ENCODE assay signal across 9 cellular contexts in the genomic region with DNA sequence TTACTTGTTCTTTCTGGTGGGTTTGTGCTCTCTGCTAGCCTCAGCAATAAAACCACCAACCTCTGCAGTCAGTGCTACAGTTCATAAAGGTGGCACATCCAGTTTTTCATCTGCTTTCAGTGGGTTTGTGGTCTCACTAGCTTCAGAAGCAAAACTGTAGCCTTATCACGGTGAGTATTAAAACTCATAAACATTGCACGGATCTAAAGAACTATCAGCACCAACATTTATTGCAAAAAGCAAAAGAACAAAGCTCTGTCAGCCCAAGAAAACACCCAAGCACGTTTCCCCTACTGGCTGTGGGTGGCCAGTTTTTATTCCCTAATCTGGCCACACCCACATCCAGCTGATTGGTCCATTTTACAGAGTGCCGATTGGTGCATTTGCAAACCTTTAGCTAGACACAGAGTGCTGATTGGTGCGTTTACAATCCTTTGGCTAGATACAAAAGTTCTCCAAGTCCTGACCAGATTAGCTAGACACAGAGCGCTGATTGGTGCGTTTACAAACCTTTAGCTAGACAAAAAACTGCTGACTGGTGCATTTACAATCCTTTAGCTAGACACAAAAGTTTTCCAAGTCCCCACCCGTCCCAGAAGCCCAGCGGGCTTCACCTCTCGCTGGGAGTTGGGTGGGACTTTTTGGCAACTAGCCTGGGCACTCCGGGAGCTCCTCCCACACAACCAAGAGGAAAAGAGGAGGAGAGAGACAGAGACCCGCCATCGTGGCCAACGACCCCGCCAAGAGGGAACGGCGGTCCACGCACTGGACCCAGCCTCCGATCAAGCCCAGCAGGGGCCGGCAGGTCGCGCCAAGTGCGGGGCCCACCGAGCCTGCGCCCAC. TPM values are rescaled to one million over a fixed set of nuclear protein-coding genes. Genes with fewer than 3 reads are reported as not detected.
A peak's percentile ranks its signal among the peaks of the same experiment; 100 is the strongest.
DNase-seq lines count a peak whose midpoint lies in the region; ATAC-seq, FAIRE-seq and TF ChIP-seq lines count a peak whose summit lies in the region.
"Had no signal": no experiment of that assay in that cellular context is flagged by ENCODE, and none has a peak within 500 bp of the region (broad histone marks: within the 10 kb centered on the region; RNA-seq: fewer than 3 reads in every experiment).

No MANE protein-coding gene starts in this region.

- no peak for FAIRE-seq in RCC 7860 (lab: Jason Lieb, UNC)

- peak; percentile 13 for DNase-seq in GM03348 (ENCODE audit: low spot score)
- peak; percentile 28 to 51 for DNase-seq in SJSA1 (ENCODE audit: low read depth in 1 of 2, low spot score in 2 of 2)
- DNase-seq in central memory CD8-positive, alpha-beta T cell (ENCODE audit: low spot score in 2 of 2) = peak in 1 of 2 donors; percentile 39
- peak in 9 of 10 donors; percentile 25 to 83 (median 66) for DNase-seq in naive thymus-derived CD8-positive, alpha-beta T cell
- no peak for DNase-seq in GOT3 (lab: John Stamatoyannopoulos, UW)
- DNase-seq in HEK293T (ENCODE audit: extremely low spot score) = no peak
- DNase-seq in RCC 7860 (ENCODE audit: low spot score) = no peak

- no peaks in the 10 kb centered on the region for H3K27me3 ChIP-seq in SJSA1 (replicated peaks)

- CTCF ChIA-PET in HEK293T (lab: Yijun Ruan, JAX) = no interaction called here

- POLR2A ChIA-PET in naive thymus-derived CD8-positive, alpha-beta T cell (lab: Charles Lee) = interaction anchor here (0.8 to 6.4 kb wide), 10 partner anchors 9 to 376 kb away, joined by 3 to 77 read pairs (median 4); a partner anchor contains a TSS
- POLR2A ChIA-PET in HEK293T (lab: Yijun Ruan, JAX) = no interaction called here

- no peaks in the 10 kb centered on the region for H3K9me3 Mint-ChIP-seq in central memory CD8-positive, alpha-beta T cell
- H3K9me3 Mint-ChIP-seq in naive thymus-derived CD8-positive, alpha-beta T cell = peaks cover 0 to 7% (median 0%) of the 10 kb centered on the region in 9 donors

- peak overlapping the region; percentile 69 for H3K27ac ChIP-seq in SJSA1

- no peaks in the 10 kb centered on the region; the same call in none of the 2 replicates for H3K9me3 ChIP-seq in SJSA1 (replicated peaks)

- ATAC-seq in central memory CD8-positive, alpha-beta T cell (replicated peaks; ENCODE audit: extremely low read depth, poor library complexity, severe bottlenecking) = peak; percentile 48
- ATAC-seq in naive thymus-derived CD8-positive, alpha-beta T cell = peak; percentile 5 to 49
- ATAC-seq in GM19467 (IDR thresholded peaks at IDR 0.05; ENCODE audit: unreplicated experiment) = no peak

- H3K4me3 ChIP-seq in SJSA1 = peak overlapping the region; percentile 54

- H3K4me1 Mint-ChIP-seq in central memory CD8-positive, alpha-beta T cell = peaks cover 41% of the 10 kb centered on the region
- peaks cover 20 to 53% (median 49%) of the 10 kb centered on the region in 4 donors for H3K4me1 Mint-ChIP-seq in naive thymus-derived CD8-positive, alpha-beta T cell

- no peaks in the 10 kb centered on the region for H3K27me3 Mint-ChIP-seq in central memory CD8-positive, alpha-beta T cell
- H3K27me3 Mint-ChIP-seq in naive thymus-derived CD8-positive, alpha-beta T cell = no peaks in the 10 kb centered on the region

- peaks cover 11% of the 10 kb centered on the region for H3K36me3 Mint-ChIP-seq in central memory CD8-positive, alpha-beta T cell (ENCODE audit: insufficient read depth)
- H3K36me3 Mint-ChIP-seq in naive thymus-derived CD8-positive, alpha-beta T cell = peaks cover 0 to 10% (median 6%) of the 10 kb centered on the region in 3 donors

- peaks cover 28% of the 10 kb centered on the region for H3K4me1 ChIP-seq in SJSA1 (replicated peaks)

- H3K4me3 Mint-ChIP-seq in central memory CD8-positive, alpha-beta T cell = peak overlapping the region; percentile 91
- H3K4me3 Mint-ChIP-seq in naive thymus-derived CD8-positive, alpha-beta T cell = peak overlapping the region; percentile 78 to 99 (median 90)

- H3K36me3 ChIP-seq in SJSA1 = peaks cover 8% of the 10 kb centered on the region

- H3K27ac Mint-ChIP-seq in central memory CD8-positive, alpha-beta T cell (ENCODE audit: low read depth) = peak overlapping the region; percentile 64
- H3K27ac Mint-ChIP-seq in naive thymus-derived CD8-positive, alpha-beta T cell = peak overlapping the region; percentile 81 to 97 (median 94)

TF ChIP-seq in HEK293T, 16 proteins besides CTCF, POLR2A, EP300 and RAD21:
- TF ChIP-seq FOXA1 (IDR thresholded peaks at IDR 0.05) (no peak), FOXM1 (IDR thresholded peaks at IDR 0.05; ENCODE audit: borderline replicate concordance) (no peak), LEF1 (IDR thresholded peaks at IDR 0.05; ENCODE audit: borderline replicate concordance) (no peak), SP1 (IDR thresholded peaks at IDR 0.05) (no peak), ELF4 (IDR thresholded peaks at IDR 0.05) (no peak), ZNF384 (IDR thresholded peaks at IDR 0.05) (no peak), FOXK2 (IDR thresholded peaks at IDR 0.05) (no peak), TARDBP (IDR thresholded peaks at IDR 0.05) (no peak)
- TF ChIP-seq, protein P1, sequence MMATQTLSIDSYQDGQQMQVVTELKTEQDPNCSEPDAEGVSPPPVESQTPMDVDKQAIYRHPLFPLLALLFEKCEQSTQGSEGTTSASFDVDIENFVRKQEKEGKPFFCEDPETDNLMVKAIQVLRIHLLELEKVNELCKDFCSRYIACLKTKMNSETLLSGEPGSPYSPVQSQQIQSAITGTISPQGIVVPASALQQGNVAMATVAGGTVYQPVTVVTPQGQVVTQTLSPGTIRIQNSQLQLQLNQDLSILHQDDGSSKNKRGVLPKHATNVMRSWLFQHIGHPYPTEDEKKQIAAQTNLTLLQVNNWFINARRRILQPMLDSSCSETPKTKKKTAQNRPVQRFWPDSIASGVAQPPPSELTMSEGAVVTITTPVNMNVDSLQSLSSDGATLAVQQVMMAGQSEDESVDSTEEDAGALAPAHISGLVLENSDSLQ (IDR thresholded peaks at IDR 0.05) = no peak

RNA-seq across cellular contexts. Expression of a gene that starts 3.3 kb away (rescaled TPM):
- 281 and 359 TPM in 2 replicates for total RNA-seq in SJSA1 (2014; rRNA removed; shearing (Covaris generic))
- 10 to 100 TPM; 33.7 to 35.8 TPM for total RNA-seq in naive thymus-derived CD8-positive, alpha-beta T cell
- polyA plus RNA-seq in naive thymus-derived CD8-positive, alpha-beta T cell = 100 to 1,000 TPM in 2 of 3 donors, 10 to 100 TPM in 1; 95.9 to 205 (median 135) TPM

RNA-seq across cellular contexts. Expression of a gene that starts 24.8 kb away (rescaled TPM):
- 35.4 and 45.5 TPM in 2 replicates for total RNA-seq in SJSA1 (2014; rRNA removed; shearing (Covaris generic))
- total RNA-seq in naive thymus-derived CD8-positive, alpha-beta T cell = 10 to 100 TPM in 1 of 2 experiments, 1 to 10 TPM in 1; 8.5 to 11.0 TPM
- polyA plus RNA-seq in naive thymus-derived CD8-positive, alpha-beta T cell = 10 to 100 TPM; 17.6 to 26.9 (median 22.4) TPM

RNA-seq across cellular contexts. Expression of a gene that starts 25.2 kb away (rescaled TPM):
- total RNA-seq in SJSA1 (2014; rRNA removed; shearing (Covaris generic)) = 0.50 and 2.2 TPM in 2 replicates
- 1 to 10 TPM; 1.2 to 1.8 TPM for total RNA-seq in naive thymus-derived CD8-positive, alpha-beta T cell
- 1 to 10 TPM in 1 of 3 donors, under 1 TPM in 1, not detected in 1; 0.60 to 1.0 TPM for polyA plus RNA-seq in naive thymus-derived CD8-positive, alpha-beta T cell
- total RNA-seq: LHCN-M2 had no signal

RNA-seq across cellular contexts. Expression of a gene that starts 28.0 kb away (rescaled TPM):
- 171 and 226 TPM in 2 replicates for total RNA-seq in SJSA1 (2014; rRNA removed; shearing (Covaris generic))
- 10 to 100 TPM; 76.4 to 83.9 TPM for total RNA-seq in naive thymus-derived CD8-positive, alpha-beta T cell
- 100 to 1,000 TPM; 194 to 241 (median 212) TPM for polyA plus RNA-seq in naive thymus-derived CD8-positive, alpha-beta T cell

Comparison
In these comparisons a context has a peak if more than half of its experiments do, and no peak if none do; other contexts are left out.
1. DNase-seq: peak in GM03348 (single experiment), SJSA1 (2 of 2) and naive thymus-derived CD8-positive, alpha-beta T cell (9 of 10); none in GOT3 (single experiment), HEK293T (single experiment) and RCC 7860 (single experiment).